In the genomic region with DNA sequence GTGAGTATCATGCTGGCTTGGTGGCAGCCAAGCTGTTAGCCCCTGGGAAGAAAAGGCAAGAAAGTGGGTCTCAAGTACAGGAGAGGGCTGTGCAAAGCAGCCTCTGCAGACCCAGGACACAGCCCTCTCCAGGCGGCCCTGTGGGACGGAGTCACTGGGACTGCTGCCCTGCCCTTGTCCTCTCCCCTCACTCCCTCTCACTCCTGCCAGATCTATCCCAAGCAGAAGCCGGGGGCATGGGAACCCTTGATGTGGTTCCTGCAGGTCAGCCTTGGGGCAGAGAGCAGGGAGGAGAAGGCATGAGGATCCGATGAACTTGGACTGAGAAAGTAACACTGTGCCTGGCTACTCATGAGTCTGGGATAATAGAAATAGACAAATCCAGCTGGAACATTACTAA, we compare ENCODE assay signal across 18 cellular contexts.
A peak's percentile ranks its signal among the peaks of the same experiment; 100 is the strongest.
DNase-seq lines count a peak whose midpoint lies in the region; ATAC-seq and TF ChIP-seq lines count a peak whose summit lies in the region.
"Had no signal": no experiment of that assay in that cellular context is flagged by ENCODE, and none has a peak within 500 bp of the region (broad histone marks: within the 10 kb centered on the region; RNA-seq: fewer than 3 reads in every experiment).

No MANE protein-coding gene starts in this region.

- H3K27ac ChIP-seq in SK-N-SH (ENCODE audit: low read depth in 2 of 2, low read length in 1 of 2) = no peak overlapping the region
- no peak overlapping the region for H3K27ac ChIP-seq in body of pancreas
- peak overlapping the region; percentile 54 for H3K27ac ChIP-seq in left ventricle myocardium inferior (replicated peaks)
- H3K27ac ChIP-seq: 22Rv1 had no signal

- DNase-seq in SK-N-SH (peak; percentile 27), body of pancreas (no peak), left ventricle myocardium inferior (peak; percentile 44), sciatic nerve (ENCODE audit: low spot score) (no peak), MG63 (no peak)
- DNase-seq: CD8-positive, alpha-beta memory T cell; DND-41; GDM1; GOT3; NCI-H1092; NCI-H2227 treated with DMSO at 0.1 percent for 48 hours; NCI-H526; NK-92 treated with Interleukin-12 subunit alpha and Interleukin-12 subunit beta, amount 100 ng/mL, for 24 hours had no signal

- H3F3A ChIP-seq in SK-N-SH (replicated peaks; ENCODE audit: insufficient read depth) = no peaks in the 10 kb centered on the region

- no peak for TF ChIP-seq EP300 in SK-N-SH (IDR thresholded peaks at IDR 0.05; ENCODE audit: borderline replicate concordance in 1 of 2, low read depth in 1 of 2, low read length in 1 of 2)

- ATAC-seq in SK-N-SH treated with all-trans-retinoic acid at 6 μM for 48 hours (no peak), body of pancreas (peak; percentile 35), sciatic nerve (peak; percentile 40), GM19023 (IDR thresholded peaks at IDR 0.05; ENCODE audit: unreplicated experiment) (no peak), GM19395 (IDR thresholded peaks at IDR 0.05; ENCODE audit: unreplicated experiment) (no peak)
- ATAC-seq: K562 had no signal

- H3K4me3 ChIP-seq in SK-N-SH (ENCODE audit: low read depth in 2 of 2, low read length in 1 of 2) (no peak overlapping the region), body of pancreas (no peak overlapping the region), left ventricle myocardium inferior (no peak overlapping the region), MG63 (no peak overlapping the region)
- H3K4me3 ChIP-seq: K562 had no signal

- WGBS in SK-N-SH (ENCODE audit: low lambda C conversion rate) = 38% methylated on average over 2 of the region's 4 CpGs
- WGBS in body of pancreas, 2 donors = 21 to 22% methylated on average over 4 of the region's 4 CpGs

- H4K20me1 ChIP-seq in SK-N-SH (ENCODE audit: insufficient read depth) = no peaks in the 10 kb centered on the region

- H3K27me3 ChIP-seq in SK-N-SH (ENCODE audit: insufficient read depth) (peaks cover 16% of the 10 kb centered on the region; the same call in 1 of the 2 replicates), body of pancreas (no peaks in the 10 kb centered on the region), left ventricle myocardium inferior (ENCODE audit: low read depth) (peaks cover 81% of the 10 kb centered on the region), MG63 (no peaks in the 10 kb centered on the region; the same call in none of the 2 replicates)

- TF ChIP-seq CTCF in SK-N-SH (IDR thresholded peaks at IDR 0.05) (no peak), body of pancreas (IDR thresholded peaks at IDR 0.05) (no peak), left ventricle myocardium inferior (IDR thresholded peaks at IDR 0.05; ENCODE audit: borderline replicate concordance) (no peak)

- no peaks in the 10 kb centered on the region for H3K9me3 ChIP-seq in SK-N-SH
- H3K9me3 ChIP-seq in body of pancreas = no peaks in the 10 kb centered on the region
- no peaks in the 10 kb centered on the region for H3K9me3 ChIP-seq in left ventricle myocardium inferior (replicated peaks)
- H3K9me3 ChIP-seq in MG63 = no peaks in the 10 kb centered on the region

- no peak overlapping the region for H3K4me2 ChIP-seq in SK-N-SH

- CTCF ChIA-PET in SK-N-SH (lab: Yijun Ruan, JAX) = interaction anchor here (0.6 to 1.3 kb wide), 5 partner anchors 9 to 343 kb away, joined by 3 to 4 read pairs (median 3); no protein-coding TSS in a partner anchor

- H3K36me3 ChIP-seq in SK-N-SH (replicated peaks in 1 of 2; ENCODE audit: control insufficient read depth in 1 of 2, insufficient read depth in 2 of 2, low read length in 1 of 2) (no peaks in the 10 kb centered on the region), body of pancreas (replicated peaks in 1 of 2; ENCODE audit: insufficient read depth in 1 of 2, low read depth in 2 of 2) (no peaks in the 10 kb centered on the region), left ventricle myocardium inferior (no peaks in the 10 kb centered on the region), MG63 (no peaks in the 10 kb centered on the region)

- H3K9me2 ChIP-seq in SK-N-SH = no peaks in the 10 kb centered on the region

- no peaks in the 10 kb centered on the region for H3K79me2 ChIP-seq in SK-N-SH (ENCODE audit: insufficient read depth)

- no peak overlapping the region for H3K9ac ChIP-seq in SK-N-SH

- H3K4me1 ChIP-seq in SK-N-SH (ENCODE audit: control insufficient read depth in 1 of 2, insufficient read depth in 2 of 2, low read depth in 1 of 2, low read length in 1 of 2) = peaks cover 0 to 17% of the 10 kb centered on the region in 2 experiments; a peak in 2 of 4 replicates
- no peaks in the 10 kb centered on the region for H3K4me1 ChIP-seq in body of pancreas
- H3K4me1 ChIP-seq in left ventricle myocardium inferior = peaks cover 14% of the 10 kb centered on the region

- POLR2A ChIA-PET in SK-N-SH (lab: Yijun Ruan, JAX) = no interaction called here

- H2AFZ ChIP-seq in SK-N-SH (ENCODE audit: low read depth) = no peak overlapping the region

- intact Hi-C loops in body of pancreas (cut with DNase I) = no loop called here
- intact Hi-C loops in left ventricle myocardium inferior (cut with micrococcal nuclease) = no loop called here
- intact Hi-C loops in sciatic nerve (cut with DNase I) = no loop called here

- no peak for TF ChIP-seq RAD21 in SK-N-SH (IDR thresholded peaks at IDR 0.05; ENCODE audit: low read length)

- no peak for TF ChIP-seq POLR2A in body of pancreas (IDR thresholded peaks at IDR 0.05)

TF ChIP-seq in SK-N-SH, 30 proteins besides CTCF, POLR2A, EP300 and RAD21 (continues in another document):
- TF ChIP-seq, protein P1, sequence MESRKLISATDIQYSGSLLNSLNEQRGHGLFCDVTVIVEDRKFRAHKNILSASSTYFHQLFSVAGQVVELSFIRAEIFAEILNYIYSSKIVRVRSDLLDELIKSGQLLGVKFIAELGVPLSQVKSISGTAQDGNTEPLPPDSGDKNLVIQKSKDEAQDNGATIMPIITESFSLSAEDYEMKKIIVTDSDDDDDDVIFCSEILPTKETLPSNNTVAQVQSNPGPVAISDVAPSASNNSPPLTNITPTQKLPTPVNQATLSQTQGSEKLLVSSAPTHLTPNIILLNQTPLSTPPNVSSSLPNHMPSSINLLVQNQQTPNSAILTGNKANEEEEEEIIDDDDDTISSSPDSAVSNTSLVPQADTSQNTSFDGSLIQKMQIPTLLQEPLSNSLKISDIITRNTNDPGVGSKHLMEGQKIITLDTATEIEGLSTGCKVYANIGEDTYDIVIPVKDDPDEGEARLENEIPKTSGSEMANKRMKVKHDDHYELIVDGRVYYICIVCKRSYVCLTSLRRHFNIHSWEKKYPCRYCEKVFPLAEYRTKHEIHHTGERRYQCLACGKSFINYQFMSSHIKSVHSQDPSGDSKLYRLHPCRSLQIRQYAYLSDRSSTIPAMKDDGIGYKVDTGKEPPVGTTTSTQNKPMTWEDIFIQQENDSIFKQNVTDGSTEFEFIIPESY (IDR thresholded peaks at IDR 0.05; ENCODE audit: borderline replicate concordance, low read depth) = no peak
- TF ChIP-seq, protein P2, sequence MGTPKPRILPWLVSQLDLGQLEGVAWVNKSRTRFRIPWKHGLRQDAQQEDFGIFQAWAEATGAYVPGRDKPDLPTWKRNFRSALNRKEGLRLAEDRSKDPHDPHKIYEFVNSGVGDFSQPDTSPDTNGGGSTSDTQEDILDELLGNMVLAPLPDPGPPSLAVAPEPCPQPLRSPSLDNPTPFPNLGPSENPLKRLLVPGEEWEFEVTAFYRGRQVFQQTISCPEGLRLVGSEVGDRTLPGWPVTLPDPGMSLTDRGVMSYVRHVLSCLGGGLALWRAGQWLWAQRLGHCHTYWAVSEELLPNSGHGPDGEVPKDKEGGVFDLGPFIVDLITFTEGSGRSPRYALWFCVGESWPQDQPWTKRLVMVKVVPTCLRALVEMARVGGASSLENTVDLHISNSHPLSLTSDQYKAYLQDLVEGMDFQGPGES (IDR thresholded peaks at IDR 0.05; ENCODE audit: low read depth, low read length) = no peak
- no peak for TF ChIP-seq MXI1 (IDR thresholded peaks at IDR 0.05; ENCODE audit: low read depth, low read length)

TF ChIP-seq in SK-N-SH treated with all-trans-retinoic acid at 6 μM for 48 hours, 23 proteins besides CTCF, POLR2A, EP300 and RAD21:
- TF ChIP-seq ZNF8 (CRISPR knock-in tag; IDR thresholded peaks at IDR 0.05) (no peak), OSR1 (CRISPR knock-in tag; IDR thresholded peaks at IDR 0.05) (no peak)

Comparison
In these comparisons a context has a peak if more than half of its experiments do, and no peak if none do; other contexts are left out.
1. DNase-seq: peak in SK-N-SH (single experiment) and left ventricle myocardium inferior (single experiment); none in body of pancreas (0 of 4), sciatic nerve (single experiment) and MG63 (single experiment).
2. ATAC-seq: peak in body of pancreas (single experiment) and sciatic nerve (single experiment); none in SK-N-SH treated with all-trans-retinoic acid at 6 μM for 48 hours (single experiment), GM19023 (single experiment) and GM19395 (single experiment).